Comparison of ENCODE assay signal across 8 cellular contexts in genomic region chr5:140175367-140176027, GRCh38. TPM values are rescaled to one million over a fixed set of nuclear protein-coding genes. Genes with fewer than 3 reads are reported as not detected.
DNase-seq lines count a peak whose midpoint lies in the region; ATAC-seq lines count a peak whose summit lies in the region.

No MANE protein-coding gene starts in this region.

- H3K9me3 Mint-ChIP-seq in activated CD4-positive, alpha-beta T cell treated with anti-CD3 and anti-CD28 coated beads for 36 hours (ENCODE audit: low read depth), result no peaks in the 10 kb centered on the region

- POLR2A ChIA-PET in activated CD4-positive, alpha-beta T cell treated with anti-CD3 and anti-CD28 coated beads for 36 hours (lab: Charles Lee), result interaction anchor here (0.7 kb wide), 1 partner anchor 395 kb away, joined by 3 read pairs; no protein-coding TSS in a partner anchor

- no peaks in the 10 kb centered on the region for H3K27me3 Mint-ChIP-seq in activated CD4-positive, alpha-beta T cell treated with anti-CD3 and anti-CD28 coated beads for 36 hours

- DNase-seq in NCI-H2107 treated with DMSO at 0.1 percent for 48 hours (lab: John Stamatoyannopoulos, UW; ENCODE audit: unreplicated experiment), result peak; percentile 20
- DNase-seq in NCI-H2107 (lab: John Stamatoyannopoulos, UW), result no peak
- peak; percentile 38 for DNase-seq in NCI-H2171 (lab: John Stamatoyannopoulos, UW)
- peak; percentile 81 for DNase-seq in activated CD4-positive, alpha-beta T cell treated with anti-CD3 and anti-CD28 coated beads for 36 hours
- DNase-seq in left kidney (ENCODE audit: low read depth, low spot score), result peak; percentile 91
- peak; percentile 55 for DNase-seq in stimulated activated CD4-positive, alpha-beta T cell treated with anti-CD3 and anti-CD28 coated beads, Interleukin-2, amount 100 ng/mL, for 4 hours (ENCODE audit: low read depth)

- no peaks in the 10 kb centered on the region for H3K36me3 Mint-ChIP-seq in activated CD4-positive, alpha-beta T cell treated with anti-CD3 and anti-CD28 coated beads for 36 hours (ENCODE audit: low read depth)

- CTCF ChIA-PET in activated CD4-positive, alpha-beta T cell treated with anti-CD3 and anti-CD28 coated beads for 36 hours (lab: Charles Lee), result interaction anchor here (0.7 to 2.2 kb wide), 5 partner anchors 10 to 176 kb away, joined by 3 to 9 read pairs (median 4); no protein-coding TSS in a partner anchor

- peak overlapping the region; percentile 28 for H3K27ac Mint-ChIP-seq in activated CD4-positive, alpha-beta T cell treated with anti-CD3 and anti-CD28 coated beads for 36 hours

- peak overlapping the region; percentile 95 for H3K27ac ChIP-seq in cingulate gyrus (ENCODE audit: low read depth, low read length)

- peak overlapping the region; percentile 91 for H3K4me3 Mint-ChIP-seq in activated CD4-positive, alpha-beta T cell treated with anti-CD3 and anti-CD28 coated beads for 36 hours

- intact Hi-C loops in activated CD4-positive, alpha-beta T cell treated with anti-CD3 and anti-CD28 coated beads for 36 hours (cut with DNase I, micrococcal nuclease), result loop anchor here (1.0 to 10.0 kb wide), 12 partner anchors 18 to 539 kb away; partner anchors contain the start of genes ANKHD1 (in 1 of the 2), APBB3 (in 1 of the 2), HBEGF (in 1 of the 2) and PFDN1 (in 1 of the 2)

- ATAC-seq in HG02884 (IDR thresholded peaks at IDR 0.05; ENCODE audit: unreplicated experiment), result peak; percentile 45
- ATAC-seq in activated CD4-positive, alpha-beta T cell treated with anti-CD3 and anti-CD28 coated beads for 36 hours, result peak; percentile 64

- peaks cover 15% of the 10 kb centered on the region for H3K4me1 Mint-ChIP-seq in activated CD4-positive, alpha-beta T cell treated with anti-CD3 and anti-CD28 coated beads for 36 hours

RNA-seq across cellular contexts. Expression of gene CYSTM1, which starts 0.5 kb away (rescaled TPM):
- total RNA-seq in activated CD4-positive, alpha-beta T cell treated with anti-CD3 and anti-CD28 coated beads for 36 hours, result 10 to 100 TPM; 15.2 to 18.7 TPM

RNA-seq across cellular contexts. Expression of gene IGIP, which starts 49.8 kb away (rescaled TPM):
- total RNA-seq in activated CD4-positive, alpha-beta T cell treated with anti-CD3 and anti-CD28 coated beads for 36 hours, result 1 to 10 TPM; 1.7 to 1.9 TPM
